8 cellular contexts compared by ENCODE assay signal in the genomic region with DNA sequence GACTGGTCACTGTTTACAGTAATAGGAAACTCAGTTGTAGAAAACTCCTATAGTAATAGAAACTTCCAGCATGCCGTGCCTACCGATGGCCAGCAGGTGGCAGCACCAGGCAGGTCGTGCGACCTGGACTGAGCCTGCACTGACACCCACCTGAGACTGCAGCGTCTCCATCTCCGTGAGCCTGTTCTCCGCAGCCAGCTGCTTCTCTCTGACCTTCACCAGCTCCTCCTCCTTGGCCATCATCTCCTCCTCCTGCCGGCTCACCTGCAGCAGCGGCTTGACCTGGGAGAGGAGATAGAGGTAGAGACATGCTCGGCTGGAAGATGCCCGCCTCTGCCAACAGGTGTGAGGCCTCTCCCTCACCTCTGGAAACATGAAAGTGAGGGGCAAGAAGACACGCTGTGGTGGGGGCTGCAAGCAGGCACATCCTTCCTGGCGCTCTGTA. TPM values are rescaled to one million over a fixed set of nuclear protein-coding genes. Genes with fewer than 3 reads are reported as not detected.
DNase-seq lines count a peak whose midpoint lies in the region; ATAC-seq and TF ChIP-seq lines count a peak whose summit lies in the region.

No MANE protein-coding gene starts in this region.

- intact Hi-C loops in activated T-helper 2 cell treated with anti-CD3 and anti-CD28 coated beads, Interferon-gamma antibody, Interleukin-2, Interleukin-4, amounts not matched to agents 10 μg/mL and 5 μg/mL and 100 μg/mL, durations not matched to agents 14 hours and 24 hours and 36 hours (cut with micrococcal nuclease) = loop anchor here (1.0 kb wide), 1 partner anchor 169 kb away; no protein-coding TSS in a partner anchor

- no peak overlapping the region for H3K27ac Mint-ChIP-seq in activated T-helper 2 cell treated with anti-CD3 and anti-CD28 coated beads, Interferon-gamma antibody, Interleukin-2, Interleukin-4, amounts not matched to agents 10 μg/mL and 5 μg/mL and 100 μg/mL, durations not matched to agents 14 hours and 24 hours and 36 hours
- no peak overlapping the region for H3K27ac Mint-ChIP-seq in neural progenitor cell

- no peak overlapping the region for H3K4me3 Mint-ChIP-seq in activated T-helper 2 cell treated with anti-CD3 and anti-CD28 coated beads, Interferon-gamma antibody, Interleukin-2, Interleukin-4, amounts not matched to agents 10 μg/mL and 5 μg/mL and 100 μg/mL, durations not matched to agents 14 hours and 24 hours and 36 hours (ENCODE audit: low read depth)
- H3K4me3 Mint-ChIP-seq in neural progenitor cell = no peak overlapping the region

- CTCF ChIA-PET in RWPE1 (lab: Yijun Ruan, JAX) = interaction anchor here (0.6 to 1.6 kb wide), 7 partner anchors 10 to 169 kb away, joined by 3 to 8 read pairs (median 4); no protein-coding TSS in a partner anchor

- no peaks in the 10 kb centered on the region for H3K27me3 ChIP-seq in neural progenitor cell

- H3K27ac ChIP-seq in RWPE1 = peak overlapping the region; percentile 33
- H3K27ac ChIP-seq in neural progenitor cell = no peak overlapping the region
- no peak overlapping the region for H3K27ac ChIP-seq in substantia nigra (ENCODE audit: low read depth, low read length, poor library complexity, severe bottlenecking)

- no peaks in the 10 kb centered on the region for H3K27me3 Mint-ChIP-seq in activated T-helper 2 cell treated with anti-CD3 and anti-CD28 coated beads, Interferon-gamma antibody, Interleukin-2, Interleukin-4, amounts not matched to agents 10 μg/mL and 5 μg/mL and 100 μg/mL, durations not matched to agents 14 hours and 24 hours and 36 hours (ENCODE audit: low read depth)
- peaks cover 2% of the 10 kb centered on the region for H3K27me3 Mint-ChIP-seq in neural progenitor cell (ENCODE audit: insufficient read depth, low read depth)

- POLR2A ChIA-PET in RWPE1 (lab: Yijun Ruan, JAX; ENCODE audit: low non-redundant PET) = no interaction called here

- peaks cover 8% of the 10 kb centered on the region for H3K4me1 Mint-ChIP-seq in activated T-helper 2 cell treated with anti-CD3 and anti-CD28 coated beads, Interferon-gamma antibody, Interleukin-2, Interleukin-4, amounts not matched to agents 10 μg/mL and 5 μg/mL and 100 μg/mL, durations not matched to agents 14 hours and 24 hours and 36 hours (ENCODE audit: low read depth)
- H3K4me1 Mint-ChIP-seq in neural progenitor cell = no peaks in the 10 kb centered on the region

- peaks cover 10% of the 10 kb centered on the region for H3F3A ChIP-seq in neural progenitor cell (ENCODE audit: low read depth)

- no peak for ATAC-seq in GM21528 (IDR thresholded peaks at IDR 0.05; ENCODE audit: low FRiP score, unreplicated experiment)

- DNase-seq in DMS153 treated with DMSO at 0.1 percent for 48 hours (lab: John Stamatoyannopoulos, UW; ENCODE audit: unreplicated experiment) (peak; percentile 42), RWPE1 (ENCODE audit: low spot score) (peak; percentile 35), fibroblast of pulmonary artery (ENCODE audit: low read depth) (peak; percentile 73), neural progenitor cell (ENCODE audit: low spot score) (peak; percentile 81), substantia nigra (lab: John Stamatoyannopoulos, UW) (peak in 38 of 49 donors; percentile 15 to 78 (median 40))
- DNase-seq in activated T-helper 2 cell treated with anti-CD3 and anti-CD28 coated beads, Interferon-gamma antibody, Interleukin-2, Interleukin-4, amounts not matched to agents 10 μg/mL and 5 μg/mL and 100 μg/mL, durations not matched to agents 14 hours and 24 hours and 36 hours (ENCODE audit: low spot score) = peak; percentile 68

- TF ChIP-seq CTCF in RWPE1 (conservative IDR thresholded peaks at IDR 0.05; ENCODE audit: low read depth) = peak; percentile 90
- peak; percentile 91 for TF ChIP-seq CTCF in fibroblast of pulmonary artery (IDR thresholded peaks at IDR 0.05; ENCODE audit: low read length, missing control alignments)
- peak; percentile 94 for TF ChIP-seq CTCF in neural progenitor cell (IDR thresholded peaks at IDR 0.05)

- H3K4me3 ChIP-seq in fibroblast of pulmonary artery (replicated peaks; ENCODE audit: low read depth, low read length) (no peak overlapping the region), neural progenitor cell (no peak overlapping the region)

- H3K9me3 Mint-ChIP-seq in activated T-helper 2 cell treated with anti-CD3 and anti-CD28 coated beads, Interferon-gamma antibody, Interleukin-2, Interleukin-4, amounts not matched to agents 10 μg/mL and 5 μg/mL and 100 μg/mL, durations not matched to agents 14 hours and 24 hours and 36 hours = no peaks in the 10 kb centered on the region
- H3K9me3 Mint-ChIP-seq in neural progenitor cell = no peaks in the 10 kb centered on the region

- H3K4me2 ChIP-seq in neural progenitor cell = no peak overlapping the region

- H3K4me1 ChIP-seq in neural progenitor cell = no peaks in the 10 kb centered on the region

- no peak overlapping the region for H3K9ac ChIP-seq in neural progenitor cell

- H3K79me2 ChIP-seq in neural progenitor cell (ENCODE audit: low read depth) = no peaks in the 10 kb centered on the region

- peak; percentile 86 for TF ChIP-seq RAD21 in Ishikawa (IDR thresholded peaks at IDR 0.05; ENCODE audit: low read depth)

- no peaks in the 10 kb centered on the region for H3K9me3 ChIP-seq in neural progenitor cell (ENCODE audit: low read depth)

- H2AFZ ChIP-seq in neural progenitor cell (replicated peaks) = no peak overlapping the region

- H3K36me3 ChIP-seq in neural progenitor cell = no peaks in the 10 kb centered on the region

- H3K36me3 Mint-ChIP-seq in activated T-helper 2 cell treated with anti-CD3 and anti-CD28 coated beads, Interferon-gamma antibody, Interleukin-2, Interleukin-4, amounts not matched to agents 10 μg/mL and 5 μg/mL and 100 μg/mL, durations not matched to agents 14 hours and 24 hours and 36 hours (ENCODE audit: low read depth) = peaks cover 80% of the 10 kb centered on the region
- H3K36me3 Mint-ChIP-seq in neural progenitor cell = peaks cover 25% of the 10 kb centered on the region

- TF ChIP-seq EP300 in Ishikawa (IDR thresholded peaks at IDR 0.05; ENCODE audit: borderline replicate concordance) = no peak

- H4K20me1 ChIP-seq in neural progenitor cell (ENCODE audit: low read depth) = no peaks in the 10 kb centered on the region

TF ChIP-seq in Ishikawa, 13 proteins besides CTCF, POLR2A, EP300 and RAD21:
- TF ChIP-seq, protein P1, sequence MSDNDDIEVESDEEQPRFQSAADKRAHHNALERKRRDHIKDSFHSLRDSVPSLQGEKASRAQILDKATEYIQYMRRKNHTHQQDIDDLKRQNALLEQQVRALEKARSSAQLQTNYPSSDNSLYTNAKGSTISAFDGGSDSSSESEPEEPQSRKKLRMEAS (IDR thresholded peaks at IDR 0.05) = peak; percentile 43; the same call in 1 of the 2 replicates
- TF ChIP-seq CEBPB (IDR thresholded peaks at IDR 0.05) (no peak), ZBTB7A (IDR thresholded peaks at IDR 0.05; ENCODE audit: low read depth) (no peak)

RNA-seq across cellular contexts. Expression of a gene that starts 48.5 kb away (rescaled TPM):
- 28.5 and 31.5 TPM in 2 replicates for total RNA-seq in activated T-helper 2 cell treated with anti-CD3 and anti-CD28 coated beads, Interferon-gamma antibody, Interleukin-2, Interleukin-4, amounts not matched to agents 10 μg/mL and 5 μg/mL and 100 μg/mL, durations not matched to agents 14 hours and 24 hours and 36 hours
- not detected in 2 replicates for total RNA-seq in neural progenitor cell (ENCODE audit: low replicate concordance)

Comparison
In these comparisons a context has a peak if more than half of its experiments do, and no peak if none do; other contexts are left out.
1. RNA of a gene that starts 48.5 kb away (total RNA-seq): 28.5 to 31.5 TPM in activated T-helper 2 cell treated with anti-CD3 and anti-CD28 coated beads, Interferon-gamma antibody, Interleukin-2, Interleukin-4, amounts not matched to agents 10 μg/mL and 5 μg/mL and 100 μg/mL, durations not matched to agents 14 hours and 24 hours and 36 hours; not detected in neural progenitor cell; every median in the first group is over 10 times any median in the second.
2. Peak in every context shown above with its lines, with median percentiles within 50 percentile points of each other: DNase-seq and CTCF ChIP-seq.